2 cellular contexts compared by ENCODE assay signal in the genomic region with DNA sequence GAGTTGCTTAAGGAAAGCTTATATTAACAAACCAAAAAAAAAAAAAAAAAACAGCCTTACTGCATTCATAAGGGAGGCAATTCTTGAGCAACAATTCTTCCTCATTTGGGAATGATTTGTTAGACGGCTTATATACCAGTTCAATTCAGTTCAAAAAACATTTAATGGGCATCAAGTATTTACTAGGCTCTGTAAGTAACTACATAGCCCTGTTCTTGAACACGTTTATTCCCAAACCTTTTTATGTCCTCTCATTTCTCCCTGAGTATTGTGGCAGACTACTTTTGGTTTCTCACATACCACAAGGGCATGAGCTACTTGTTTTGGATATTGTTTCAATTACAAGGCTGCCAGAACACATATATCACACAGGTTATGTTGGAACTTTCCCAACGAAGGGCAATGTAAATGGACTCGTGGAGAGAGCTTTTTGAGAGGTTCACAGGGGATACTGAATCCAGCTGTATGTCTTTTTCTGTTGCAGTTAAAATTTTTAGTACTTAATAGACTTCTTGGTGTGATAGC.
TF ChIP-seq lines count a peak whose summit lies in the region.

No MANE protein-coding gene starts in this region.

TF ChIP-seq in SK-N-SH treated with all-trans-retinoic acid at 6 μM for 48 hours, 23 proteins besides CTCF, POLR2A, EP300 and RAD21 (continued from another document):
- TF ChIP-seq ESRRG (CRISPR knock-in tag; IDR thresholded peaks at IDR 0.05) (no peak), OSR1 (CRISPR knock-in tag; IDR thresholded peaks at IDR 0.05) (no peak), ZFP30 (CRISPR knock-in tag; IDR thresholded peaks at IDR 0.05) (no peak), ARNTL (CRISPR knock-in tag; IDR thresholded peaks at IDR 0.05; ENCODE audit: borderline replicate concordance, low read depth) (no peak), ZFP3 (CRISPR knock-in tag; IDR thresholded peaks at IDR 0.05) (no peak), ZNF70 (CRISPR knock-in tag; IDR thresholded peaks at IDR 0.05) (no peak), TOX (CRISPR knock-in tag; IDR thresholded peaks at IDR 0.05; ENCODE audit: borderline replicate concordance) (no peak)
- TF ChIP-seq, protein P1, sequence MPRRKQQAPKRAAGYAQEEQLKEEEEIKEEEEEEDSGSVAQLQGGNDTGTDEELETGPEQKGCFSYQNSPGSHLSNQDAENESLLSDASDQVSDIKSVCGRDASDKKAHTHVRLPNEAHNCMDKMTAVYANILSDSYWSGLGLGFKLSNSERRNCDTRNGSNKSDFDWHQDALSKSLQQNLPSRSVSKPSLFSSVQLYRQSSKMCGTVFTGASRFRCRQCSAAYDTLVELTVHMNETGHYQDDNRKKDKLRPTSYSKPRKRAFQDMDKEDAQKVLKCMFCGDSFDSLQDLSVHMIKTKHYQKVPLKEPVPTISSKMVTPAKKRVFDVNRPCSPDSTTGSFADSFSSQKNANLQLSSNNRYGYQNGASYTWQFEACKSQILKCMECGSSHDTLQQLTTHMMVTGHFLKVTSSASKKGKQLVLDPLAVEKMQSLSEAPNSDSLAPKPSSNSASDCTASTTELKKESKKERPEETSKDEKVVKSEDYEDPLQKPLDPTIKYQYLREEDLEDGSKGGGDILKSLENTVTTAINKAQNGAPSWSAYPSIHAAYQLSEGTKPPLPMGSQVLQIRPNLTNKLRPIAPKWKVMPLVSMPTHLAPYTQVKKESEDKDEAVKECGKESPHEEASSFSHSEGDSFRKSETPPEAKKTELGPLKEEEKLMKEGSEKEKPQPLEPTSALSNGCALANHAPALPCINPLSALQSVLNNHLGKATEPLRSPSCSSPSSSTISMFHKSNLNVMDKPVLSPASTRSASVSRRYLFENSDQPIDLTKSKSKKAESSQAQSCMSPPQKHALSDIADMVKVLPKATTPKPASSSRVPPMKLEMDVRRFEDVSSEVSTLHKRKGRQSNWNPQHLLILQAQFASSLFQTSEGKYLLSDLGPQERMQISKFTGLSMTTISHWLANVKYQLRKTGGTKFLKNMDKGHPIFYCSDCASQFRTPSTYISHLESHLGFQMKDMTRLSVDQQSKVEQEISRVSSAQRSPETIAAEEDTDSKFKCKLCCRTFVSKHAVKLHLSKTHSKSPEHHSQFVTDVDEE (CRISPR knock-in tag; IDR thresholded peaks at IDR 0.05): no peak
- TF ChIP-seq, protein P2, sequence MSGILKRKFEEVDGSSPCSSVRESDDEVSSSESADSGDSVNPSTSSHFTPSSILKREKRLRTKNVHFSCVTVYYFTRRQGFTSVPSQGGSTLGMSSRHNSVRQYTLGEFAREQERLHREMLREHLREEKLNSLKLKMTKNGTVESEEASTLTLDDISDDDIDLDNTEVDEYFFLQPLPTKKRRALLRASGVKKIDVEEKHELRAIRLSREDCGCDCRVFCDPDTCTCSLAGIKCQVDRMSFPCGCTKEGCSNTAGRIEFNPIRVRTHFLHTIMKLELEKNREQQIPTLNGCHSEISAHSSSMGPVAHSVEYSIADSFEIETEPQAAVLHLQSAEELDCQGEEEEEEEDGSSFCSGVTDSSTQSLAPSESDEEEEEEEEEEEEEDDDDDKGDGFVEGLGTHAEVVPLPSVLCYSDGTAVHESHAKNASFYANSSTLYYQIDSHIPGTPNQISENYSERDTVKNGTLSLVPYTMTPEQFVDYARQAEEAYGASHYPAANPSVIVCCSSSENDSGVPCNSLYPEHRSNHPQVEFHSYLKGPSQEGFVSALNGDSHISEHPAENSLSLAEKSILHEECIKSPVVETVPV (CRISPR knock-in tag; IDR thresholded peaks at IDR 0.05): no peak
TF ChIP-seq in SK-N-SH treated with all-trans-retinoic acid at 6 μM for 48 hours: peak in this region for 0.

TF ChIP-seq in SK-N-SH, 30 proteins besides CTCF, POLR2A, EP300 and RAD21 (continued from another document):
- TF ChIP-seq MEF2A (IDR thresholded peaks at IDR 0.05; ENCODE audit: borderline replicate concordance, low read depth): no peak
